1 cellular context compared by ENCODE assay signal in the genomic region with DNA sequence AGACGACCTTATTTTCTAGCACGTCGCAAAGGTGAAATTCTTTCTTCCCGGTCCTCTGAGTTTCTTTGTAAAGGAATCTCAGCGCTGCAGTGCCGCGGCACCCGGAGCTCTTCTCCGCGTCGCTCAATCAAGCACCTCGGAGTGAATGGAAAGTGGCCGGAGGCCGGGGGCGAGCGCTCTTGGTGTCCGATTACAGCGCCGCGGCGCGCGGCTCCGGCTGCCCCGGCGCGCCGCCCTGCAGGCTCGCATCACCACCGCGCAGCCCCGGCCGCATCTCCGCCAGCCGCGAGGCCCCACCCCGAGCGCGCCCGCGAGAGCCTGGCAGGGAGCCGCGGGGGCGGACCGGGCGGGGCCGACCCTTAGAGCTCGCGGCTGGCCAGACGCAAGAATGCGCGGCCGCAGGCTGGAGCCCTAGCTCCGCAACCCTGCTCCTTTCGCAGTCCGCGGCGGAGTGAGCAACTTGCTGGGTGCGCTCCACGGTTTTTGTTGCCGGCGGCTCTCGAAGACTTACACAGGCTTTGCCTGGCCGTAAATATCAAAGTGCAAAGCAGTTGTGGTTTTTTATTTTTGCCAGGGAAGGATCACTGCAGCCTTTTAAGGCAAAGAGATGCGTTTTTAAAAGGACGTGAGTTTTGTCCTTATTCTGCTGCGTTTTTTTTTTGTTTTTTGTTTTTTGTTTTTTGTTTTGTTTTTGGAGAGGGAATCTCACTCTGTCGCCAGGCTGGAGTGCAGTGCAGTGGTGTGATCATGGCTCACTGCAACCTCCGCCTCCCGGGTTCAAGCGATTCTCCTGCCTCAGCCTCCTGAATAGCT.
A peak's percentile ranks its signal among the peaks of the same experiment; 100 is the strongest.
TF ChIP-seq lines count a peak whose summit lies in the region.

A gene (minus strand): TSS at position 143 of the 813 bp plus-strand sequence. CDS start 2,270 bp downstream, outside the sequence.

TF ChIP-seq in H1, 55 proteins besides CTCF, POLR2A, EP300 and RAD21:
- TF ChIP-seq CHD2 (IDR thresholded peaks at IDR 0.05; ENCODE audit: low read length) (peak; percentile 69; the same call in 1 of the 2 replicates), ASH2L (IDR thresholded peaks at IDR 0.05; ENCODE audit: low read length) (peak; percentile 14), TBP (IDR thresholded peaks at IDR 0.05; ENCODE audit: low read depth, low read length) (peak; percentile 87), PHF8 (conservative IDR thresholded peaks at IDR 0.05; ENCODE audit: low read depth, low read length) (0 out of 2 replicates have a peak, but pooled peaks have one; percentile 43), GTF2F1 (IDR thresholded peaks at IDR 0.05; ENCODE audit: borderline replicate concordance, low read depth, low read length) (0 out of 2 replicates have a peak, but pooled peaks have one; percentile 53), RBBP5 (IDR thresholded peaks at IDR 0.05; ENCODE audit: borderline replicate concordance, low read depth, low read length) (peak; percentile 54), KDM4A (IDR thresholded peaks at IDR 0.05; ENCODE audit: low read depth, low read length, severe bottlenecking) (peak; percentile 28), ZNF274 (IDR thresholded peaks at IDR 0.05; ENCODE audit: borderline replicate concordance, extremely low read depth, low read length) (no peak), POLR2AphosphoS5 (IDR thresholded peaks at IDR 0.05; ENCODE audit: low read depth, low read length) (peak; percentile 62; the same call in 1 of the 2 replicates), EGR1 (IDR thresholded peaks at IDR 0.05; ENCODE audit: borderline replicate concordance, low read depth, low read length) (peak; percentile 99), NANOG (IDR thresholded peaks at IDR 0.05; ENCODE audit: insufficient read depth, low read depth, low read length, poor library complexity, severe bottlenecking) (no peak), TEAD4 (IDR thresholded peaks at IDR 0.05; ENCODE audit: low read depth, low read length) (peak; percentile 71), TAF1 (IDR thresholded peaks at IDR 0.05; ENCODE audit: low read depth, low read length) (peak; percentile 80), SIN3A (conservative IDR thresholded peaks at IDR 0.05 in 1 of 2, IDR thresholded peaks at IDR 0.05 in 1 of 2; ENCODE audit: low read depth in 1 of 2, low read length in 2 of 2) (no peak)
- TF ChIP-seq, protein P1, sequence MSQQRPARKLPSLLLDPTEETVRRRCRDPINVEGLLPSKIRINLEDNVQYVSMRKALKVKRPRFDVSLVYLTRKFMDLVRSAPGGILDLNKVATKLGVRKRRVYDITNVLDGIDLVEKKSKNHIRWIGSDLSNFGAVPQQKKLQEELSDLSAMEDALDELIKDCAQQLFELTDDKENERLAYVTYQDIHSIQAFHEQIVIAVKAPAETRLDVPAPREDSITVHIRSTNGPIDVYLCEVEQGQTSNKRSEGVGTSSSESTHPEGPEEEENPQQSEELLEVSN (IDR thresholded peaks at IDR 0.05), result no peak
